1 cellular context compared by ENCODE assay signal in the genomic region with DNA sequence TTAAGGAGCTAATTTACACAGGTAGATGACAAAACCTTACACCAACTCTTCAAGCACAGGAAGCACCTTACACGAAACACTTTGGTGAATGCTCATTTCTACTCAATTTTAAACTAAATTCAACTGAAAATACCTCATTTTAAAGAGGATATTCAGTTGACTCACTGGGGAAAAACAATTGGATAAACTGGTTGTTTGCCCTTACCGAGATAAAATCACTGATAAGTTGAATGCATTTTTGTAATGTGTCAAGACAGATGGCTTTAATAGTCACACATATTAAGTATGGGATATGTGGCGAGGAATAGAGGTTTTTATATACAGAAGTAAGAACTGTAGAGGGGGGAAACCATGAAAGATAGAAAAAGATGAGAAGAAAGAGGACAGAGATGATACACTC.
TF ChIP-seq lines count a peak whose summit lies in the region.

No MANE protein-coding gene starts in this region.

TF ChIP-seq in endothelial cell of umbilical vein, 7 proteins besides CTCF, POLR2A, EP300 and RAD21:
- peak; percentile 49 for TF ChIP-seq GATA2 (IDR thresholded peaks at IDR 0.05; ENCODE audit: insufficient read depth, insufficient read length, low read depth, low read length)
- peak; percentile 11 for TF ChIP-seq FOS (IDR thresholded peaks at IDR 0.05; ENCODE audit: borderline replicate concordance, insufficient read depth, low read length)
- TF ChIP-seq, protein P1, sequence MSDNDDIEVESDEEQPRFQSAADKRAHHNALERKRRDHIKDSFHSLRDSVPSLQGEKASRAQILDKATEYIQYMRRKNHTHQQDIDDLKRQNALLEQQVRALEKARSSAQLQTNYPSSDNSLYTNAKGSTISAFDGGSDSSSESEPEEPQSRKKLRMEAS (IDR thresholded peaks at IDR 0.05; ENCODE audit: insufficient read depth, insufficient read length) = no peak
- TF ChIP-seq JUN (IDR thresholded peaks at IDR 0.05; ENCODE audit: borderline replicate concordance, insufficient read depth, insufficient read length, low read depth) = no peak
- TF ChIP-seq EZH2 (IDR thresholded peaks at IDR 0.05; ENCODE audit: borderline replicate concordance, low read depth, low read length, severe bottlenecking) = no peak
- no peak for TF ChIP-seq MYC (IDR thresholded peaks at IDR 0.05; ENCODE audit: low read depth, low read length)
